8 cellular contexts compared by ENCODE assay signal in the genomic region with DNA sequence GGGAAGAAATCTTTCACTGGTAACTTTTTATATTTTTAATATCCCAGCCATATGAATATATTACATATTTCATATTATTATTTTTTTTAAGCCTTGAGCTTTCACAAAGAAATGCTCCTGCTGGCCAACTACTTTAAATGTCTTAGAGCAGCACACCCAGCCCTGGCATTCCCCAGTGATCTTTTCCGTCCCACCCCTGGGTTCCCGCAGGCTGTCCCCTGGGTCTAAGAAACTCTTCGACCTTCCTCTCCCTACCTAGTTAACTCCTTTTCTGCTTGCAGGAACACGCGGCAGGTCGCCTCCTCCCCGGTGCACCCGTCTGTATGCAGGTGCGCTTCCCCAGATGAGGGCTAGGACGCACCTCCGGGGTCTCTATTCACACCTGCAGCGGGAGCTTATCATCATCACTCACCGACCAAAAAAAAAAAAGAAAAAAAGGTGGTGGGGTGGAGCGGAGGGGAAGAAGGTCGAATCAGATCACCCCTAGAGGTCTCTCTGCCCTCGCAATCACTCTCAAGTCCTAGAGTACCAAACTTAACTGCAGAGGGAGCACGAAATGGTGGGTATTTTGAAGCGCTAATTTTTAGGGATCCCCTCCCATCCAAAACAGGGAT. TPM values are rescaled to one million over a fixed set of nuclear protein-coding genes. Genes with fewer than 3 reads are reported as not detected.
A peak's percentile ranks its signal among the peaks of the same experiment; 100 is the strongest.
DNase-seq lines count a peak whose midpoint lies in the region; ATAC-seq and TF ChIP-seq lines count a peak whose summit lies in the region.

No MANE protein-coding gene starts in this region.

- H3K9ac ChIP-seq in OCI-LY1 (ENCODE audit: low read length) (peak overlapping the region; percentile 99), skeletal muscle satellite cell (ENCODE audit: low read depth, low read length) (peak overlapping the region; percentile 97)

- no peaks in the 10 kb centered on the region for H3K9me2 ChIP-seq in OCI-LY1 (ENCODE audit: low read depth, low read length)
- no peaks in the 10 kb centered on the region for H3K9me2 ChIP-seq in hepatocyte (replicated peaks; ENCODE audit: insufficient read depth)

- peak; percentile 31 for ATAC-seq in GM19397 (IDR thresholded peaks at IDR 0.05; ENCODE audit: unreplicated experiment)
- ATAC-seq in HG03457 (IDR thresholded peaks at IDR 0.05; ENCODE audit: unreplicated experiment) = peak; percentile 24

- H4K20me1 ChIP-seq in OCI-LY1 (ENCODE audit: insufficient read depth, low read length) = no peaks in the 10 kb centered on the region
- no peaks in the 10 kb centered on the region for H4K20me1 ChIP-seq in hepatocyte (ENCODE audit: insufficient read depth, poor library complexity, severe bottlenecking)

- DNase-seq in DMS53 treated with DMSO at 0.1 percent for 48 hours (lab: John Stamatoyannopoulos, UW; ENCODE audit: unreplicated experiment) (peak; percentile 60), hepatocyte (ENCODE audit: low spot score) (peak; percentile 57), epidermal melanocyte (ENCODE audit: insufficient read length, low spot score) (no peak)

- H3K27me3 Mint-ChIP-seq in activated naive CD8-positive, alpha-beta T cell = no peaks in the 10 kb centered on the region

- H3K27me3 ChIP-seq in OCI-LY1 (ENCODE audit: insufficient read depth, low read length) = no peaks in the 10 kb centered on the region
- H3K27me3 ChIP-seq in hepatocyte = no peaks in the 10 kb centered on the region
- no peaks in the 10 kb centered on the region for H3K27me3 ChIP-seq in skeletal muscle satellite cell (ENCODE audit: control insufficient read depth, insufficient read depth, low read length)

- H3K36me3 ChIP-seq in OCI-LY1 (ENCODE audit: insufficient read depth, low read length) (peaks cover 22% of the 10 kb centered on the region), hepatocyte (replicated peaks; ENCODE audit: insufficient read depth, low read depth) (no peaks in the 10 kb centered on the region), skeletal muscle satellite cell (ENCODE audit: insufficient read depth, low read length) (peaks cover 9% of the 10 kb centered on the region)

- peaks cover 31% of the 10 kb centered on the region for H3K4me1 ChIP-seq in OCI-LY1 (ENCODE audit: insufficient read depth, low read length, severe bottlenecking)
- H3K4me1 ChIP-seq in hepatocyte (ENCODE audit: insufficient read depth) = peaks cover 9% of the 10 kb centered on the region
- H3K4me1 ChIP-seq in skeletal muscle satellite cell (ENCODE audit: control insufficient read depth, insufficient read depth, low read length) = peaks cover 7% of the 10 kb centered on the region

- peak overlapping the region; percentile 94 for H3K4me3 Mint-ChIP-seq in activated naive CD8-positive, alpha-beta T cell

- no peaks in the 10 kb centered on the region for H3K9me3 Mint-ChIP-seq in activated naive CD8-positive, alpha-beta T cell (ENCODE audit: low read depth)

- H3K9me3 ChIP-seq in OCI-LY1 (ENCODE audit: low read length) = no peaks in the 10 kb centered on the region
- H3K9me3 ChIP-seq in hepatocyte (ENCODE audit: low read depth) = no peaks in the 10 kb centered on the region
- no peaks in the 10 kb centered on the region for H3K9me3 ChIP-seq in skeletal muscle satellite cell (replicated peaks; ENCODE audit: low read length)

- H3K79me2 ChIP-seq in OCI-LY1 (ENCODE audit: insufficient read depth, low read length) (peaks cover 3% of the 10 kb centered on the region; the same call in 1 of the 2 replicates), hepatocyte (peaks cover 44% of the 10 kb centered on the region)

- peaks cover 8% of the 10 kb centered on the region; the same call in 1 of the 2 replicates for H3F3A ChIP-seq in OCI-LY1 (ENCODE audit: insufficient read depth, low read length)

- H3K36me3 Mint-ChIP-seq in activated naive CD8-positive, alpha-beta T cell = peaks cover 8% of the 10 kb centered on the region

- H2AFZ ChIP-seq in OCI-LY1 (ENCODE audit: low read length) (no peak overlapping the region), hepatocyte (peak overlapping the region; percentile 87)

- H3K4me2 ChIP-seq in OCI-LY1 (ENCODE audit: low read length) (peak overlapping the region; percentile 86), hepatocyte (peak overlapping the region; percentile 86), skeletal muscle satellite cell (ENCODE audit: low read length) (peak overlapping the region; percentile 96)

- peaks cover 23% of the 10 kb centered on the region for H3K4me1 Mint-ChIP-seq in activated naive CD8-positive, alpha-beta T cell (ENCODE audit: low read depth)

- WGBS in hepatocyte (ENCODE audit: low lambda C conversion rate, missing lambda C conversion rate) = 2% methylated on average over 17 of the region's 18 CpGs

- H3K4me3 ChIP-seq in OCI-LY1 (ENCODE audit: low read depth, low read length, poor library complexity, severe bottlenecking) (peak overlapping the region; percentile 97), hepatocyte (peak overlapping the region; percentile 74), skeletal muscle satellite cell (ENCODE audit: low read length) (peak overlapping the region; percentile 99)

- H3K27ac ChIP-seq in OCI-LY1 (ENCODE audit: low read depth, low read length, poor library complexity, severe bottlenecking) (peak overlapping the region; percentile 92), hepatocyte (peak overlapping the region; percentile 94)

- H3K27ac Mint-ChIP-seq in activated naive CD8-positive, alpha-beta T cell = peak overlapping the region; percentile 92

- TF ChIP-seq CTCF in OCI-LY1 (IDR thresholded peaks at IDR 0.05; ENCODE audit: low read length) (peak; percentile 54), hepatocyte (IDR thresholded peaks at IDR 0.05; ENCODE audit: poor library complexity) (peak; percentile 19)

RNA-seq across cellular contexts. Expression of a gene that starts 0.7 kb away (rescaled TPM):
- total RNA-seq in hepatocyte = 30.0 and 31.7 TPM in 2 replicates
- polyA plus RNA-seq in hepatocyte = 13.5 and 18.0 TPM in 2 replicates
- total RNA-seq in skeletal muscle satellite cell (2012; rRNA removed) = 11.7 and 14.0 TPM in 2 replicates

RNA-seq across cellular contexts. Expression of a gene that starts 38.6 kb away (rescaled TPM):
- 19.1 and 22.0 TPM in 2 replicates for total RNA-seq in hepatocyte
- polyA plus RNA-seq in hepatocyte = 9.8 and 12.5 TPM in 2 replicates
- 0.25 TPM in 1 of 2 replicates, not detected in the other for total RNA-seq in skeletal muscle satellite cell (2012; rRNA removed)

RNA-seq across cellular contexts. Expression of a gene that starts 57.8 kb away (rescaled TPM):
- 137 and 152 TPM in 2 replicates for total RNA-seq in hepatocyte
- 149 and 151 TPM in 2 replicates for polyA plus RNA-seq in hepatocyte
- 103 and 123 TPM in 2 replicates for total RNA-seq in skeletal muscle satellite cell (2012; rRNA removed)
